11 cellular contexts compared by ENCODE assay signal in genomic region chr14:64801800-64802199, GRCh38.
DNase-seq lines count a peak whose midpoint lies in the region; ATAC-seq and TF ChIP-seq lines count a peak whose summit lies in the region.
"Had no signal": no experiment of that assay in that cellular context is flagged by ENCODE, and none has a peak within 500 bp of the region (broad histone marks: within the 10 kb centered on the region; RNA-seq: fewer than 3 reads in every experiment).

No MANE protein-coding gene starts in this region.

- H3K14ac ChIP-seq in IMR-90 (replicated peaks; ENCODE audit: low read depth, low read length): no peak overlapping the region

- peak; percentile 66 for TF ChIP-seq RAD21 in IMR-90 (IDR thresholded peaks at IDR 0.05; ENCODE audit: low read length)

- no peak overlapping the region for H4K5ac ChIP-seq in IMR-90 (ENCODE audit: low read depth, low read length)

- TF ChIP-seq CTCF in IMR-90 (conservative IDR thresholded peaks at IDR 0.05; ENCODE audit: low read depth, low read length) (peak; percentile 57), brain microvascular endothelial cell (IDR thresholded peaks at IDR 0.05; ENCODE audit: low read depth, low read length, missing control alignments) (peak; percentile 73), neural crest cell (conservative IDR thresholded peaks at IDR 0.05) (peak; percentile 51)

- no peaks in the 10 kb centered on the region for H3K9me3 ChIP-seq in IMR-90 (ENCODE audit: control insufficient read depth, insufficient read depth, low read length)
- H3K9me3 ChIP-seq: BLaER1 treated with 17β-estradiol and CSF1 and Interleukin-3, amounts not matched to agents 10 nM and 100 nM had no signal

- ATAC-seq in IMR-90 (ENCODE audit: low read depth): peak; percentile 19; the same call in 1 of the 2 replicates

- CTCF ChIA-PET in IMR-90 (lab: Yijun Ruan, JAX): interaction anchor here (0.5 to 2.6 kb wide), 5 partner anchors 22 to 99 kb away, joined by 3 to 22 read pairs (median 3); no protein-coding TSS in a partner anchor

- H3K4me3 ChIP-seq in IMR-90 (ENCODE audit: insufficient read depth, low read depth, low read length): no peak overlapping the region
- H3K4me3 ChIP-seq in brain microvascular endothelial cell (ENCODE audit: low read depth, low read length): no peak overlapping the region
- H3K4me3 ChIP-seq: BLaER1 treated with 17β-estradiol and CSF1 and Interleukin-3, amounts not matched to agents 10 nM and 100 nM had no signal

- no peak overlapping the region for H3K27ac Mint-ChIP-seq in neural crest cell (ENCODE audit: unreplicated experiment)
- H3K27ac Mint-ChIP-seq: dendritic cell treated with granulocyte-macrophage colony-stimulating factor and Interleukin-4, amounts not matched to agents 40 ng/mL and 50 ng/mL, for 4 days had no signal

- no peak overlapping the region for H3K4me2 ChIP-seq in IMR-90 (ENCODE audit: low read depth, low read length)
- H3K4me2 ChIP-seq: BLaER1 treated with 17β-estradiol and CSF1 and Interleukin-3, amounts not matched to agents 10 nM and 100 nM had no signal

- no CpG with 5 or more reads among the region's 1 CpG for WGBS in IMR-90 (ENCODE audit: extremely low coverage in 2 of 2, insufficient read length in 1 of 2), 2 experiments

- H4K8ac ChIP-seq in IMR-90 (ENCODE audit: low read depth in 2 of 2, low read length in 2 of 2): no peak overlapping the region

- H3K27ac ChIP-seq in IMR-90 (ENCODE audit: insufficient read depth, low read length): no peak overlapping the region
- H3K27ac ChIP-seq in brain microvascular endothelial cell: no peak overlapping the region
- H3K27ac ChIP-seq: BLaER1 treated with 17β-estradiol and CSF1 and Interleukin-3, amounts not matched to agents 10 nM and 100 nM had no signal

- no peak overlapping the region for H2AK9ac ChIP-seq in IMR-90 (replicated peaks; ENCODE audit: low read depth, low read length, poor library complexity)

- no peak overlapping the region for H3K4ac ChIP-seq in IMR-90 (ENCODE audit: low read depth, low read length)

- no peak overlapping the region for H4K91ac ChIP-seq in IMR-90 (ENCODE audit: insufficient read depth, low read depth, low read length)

- H3K9me1 ChIP-seq in IMR-90 (ENCODE audit: insufficient read depth, low read length): peaks cover 11% of the 10 kb centered on the region

- H3K23ac ChIP-seq in IMR-90 (ENCODE audit: low read depth, low read length): no peak overlapping the region

- no peaks in the 10 kb centered on the region for H3K36me3 Mint-ChIP-seq in neural crest cell (ENCODE audit: low read depth)

- dilution Hi-C loops in IMR-90 (cut with HindIII; ENCODE audit: low sequenced_read_pairs, unreplicated experiment): no loop called here

- peaks cover 13% of the 10 kb centered on the region for H3K27me3 ChIP-seq in IMR-90 (ENCODE audit: control insufficient read depth, insufficient read depth, low read length)
- H3K27me3 ChIP-seq in brain microvascular endothelial cell (replicated peaks): no peaks in the 10 kb centered on the region
- H3K27me3 ChIP-seq: BLaER1 treated with 17β-estradiol and CSF1 and Interleukin-3, amounts not matched to agents 10 nM and 100 nM had no signal

- no TSS peak for BruUV-seq in IMR-90 (replicated peaks; lab: Mats Ljungman, UMichigan)

- H3K56ac ChIP-seq in IMR-90 (ENCODE audit: extremely low read depth, insufficient read depth, low read length): no peak overlapping the region

- H3K4me3 Mint-ChIP-seq in neural crest cell: no peak overlapping the region
- H3K4me3 Mint-ChIP-seq: dendritic cell treated with granulocyte-macrophage colony-stimulating factor and Interleukin-4, amounts not matched to agents 40 ng/mL and 50 ng/mL, for 4 days had no signal

- no peak overlapping the region for H2BK15ac ChIP-seq in IMR-90 (ENCODE audit: low read depth, low read length)

- no peak overlapping the region for H2AFZ ChIP-seq in IMR-90 (replicated peaks; ENCODE audit: low read length, poor library complexity)

- no peaks in the 10 kb centered on the region for H3K79me1 ChIP-seq in IMR-90 (ENCODE audit: low read depth in 1 of 2, low read length in 2 of 2)

- DNase-seq in NCI-H1417 (lab: John Stamatoyannopoulos, UW): peak in 2 of 3 experiments; percentile 12 to 37
- no peak for DNase-seq in NCI-H1417 treated with DMSO at 0.1 percent for 48 hours (lab: John Stamatoyannopoulos, UW)
- DNase-seq in IMR-90: peak; percentile 17
- peak; percentile 36 for DNase-seq in brain microvascular endothelial cell
- peak; percentile 45 for DNase-seq in neural crest cell (ENCODE audit: low read depth, low spot score)
- DNase-seq in stimulated activated CD4-positive, alpha-beta T cell treated with anti-CD3 and anti-CD28 coated beads, Interleukin-4, amount 100 ng/mL, for 1 hour: no peak
- DNase-seq in MV-4-11 (lab: John Stamatoyannopoulos, UW): no peak
- no peak for DNase-seq in activated effector memory CD4-positive, alpha-beta T cell treated with anti-CD3 and anti-CD28 coated beads, Interleukin-2, amount 50 U/mL, for 16 hours
- DNase-seq: T-helper 1 cell had no signal

- H2AK5ac ChIP-seq in IMR-90 (ENCODE audit: low read depth, low read length): peak overlapping the region; percentile 45; the same call in 1 of the 2 replicates

- in situ Hi-C loops in IMR-90 (cut with MboI; ENCODE audit: low sequenced_read_pairs) (no loop called here), brain microvascular endothelial cell (cut with HindIII; ENCODE audit: low pct_ligation_motif_present, low sequenced_read_pairs) (no loop called here)

- peaks cover 9% of the 10 kb centered on the region for H3K4me1 ChIP-seq in IMR-90 (ENCODE audit: control insufficient read depth, insufficient read depth, low read length)

- H2BK120ac ChIP-seq in IMR-90 (ENCODE audit: low read depth, low read length): no peak overlapping the region

- TF ChIP-seq POLR2A in IMR-90 (IDR thresholded peaks at IDR 0.05; ENCODE audit: low read depth, low read length): no peak

- H3K4me1 Mint-ChIP-seq in neural crest cell: peaks cover 3% of the 10 kb centered on the region

- no peak overlapping the region for H2BK20ac ChIP-seq in IMR-90 (ENCODE audit: low read depth, low read length)

- H4K20me1 ChIP-seq in IMR-90 (ENCODE audit: insufficient read depth, low read length): no peaks in the 10 kb centered on the region
- H4K20me1 ChIP-seq: BLaER1 treated with 17β-estradiol and CSF1 and Interleukin-3, amounts not matched to agents 10 nM and 100 nM had no signal

- H3K9ac ChIP-seq in IMR-90 (ENCODE audit: low read depth, low read length): no peak overlapping the region
- H3K9ac ChIP-seq: BLaER1 treated with 17β-estradiol and CSF1 and Interleukin-3, amounts not matched to agents 10 nM and 100 nM had no signal

- no peaks in the 10 kb centered on the region for H3K9me3 Mint-ChIP-seq in neural crest cell
- H3K9me3 Mint-ChIP-seq: dendritic cell treated with granulocyte-macrophage colony-stimulating factor and Interleukin-4, amounts not matched to agents 40 ng/mL and 50 ng/mL, for 4 days had no signal

- no peak overlapping the region for H3K18ac ChIP-seq in IMR-90 (ENCODE audit: low read depth, low read length)

- H3K27me3 Mint-ChIP-seq in neural crest cell (ENCODE audit: low read depth): no peaks in the 10 kb centered on the region

- no peaks in the 10 kb centered on the region for H3K36me3 ChIP-seq in IMR-90 (ENCODE audit: control insufficient read depth, insufficient read depth, low read length)
- H3K36me3 ChIP-seq in brain microvascular endothelial cell (replicated peaks): no peaks in the 10 kb centered on the region
- H3K36me3 ChIP-seq: BLaER1 treated with 17β-estradiol and CSF1 and Interleukin-3, amounts not matched to agents 10 nM and 100 nM had no signal

- POLR2A ChIA-PET in IMR-90 (lab: Charles Lee; ENCODE audit: unreplicated experiment): no interaction called here

- H2BK5ac ChIP-seq in IMR-90 (ENCODE audit: low read depth, low read length, poor library complexity, severe bottlenecking): no peak overlapping the region

- intact Hi-C loops in IMR-90 (cut with micrococcal nuclease): no loop called here

TF ChIP-seq in IMR-90, 13 proteins besides CTCF, POLR2A, EP300 and RAD21:
- TF ChIP-seq FOS (IDR thresholded peaks at IDR 0.05; ENCODE audit: low read depth, low read length): no peak
- no peak for TF ChIP-seq NFE2L2 (IDR thresholded peaks at IDR 0.05; ENCODE audit: low read depth, low read length)
- no peak for TF ChIP-seq USF2 (IDR thresholded peaks at IDR 0.05; ENCODE audit: low read depth, low read length)
- peak; percentile 52 for TF ChIP-seq SMC3 (IDR thresholded peaks at IDR 0.05; ENCODE audit: low read depth, low read length)
- TF ChIP-seq BHLHE40 (IDR thresholded peaks at IDR 0.05; ENCODE audit: low read depth, low read length): no peak
- TF ChIP-seq MAZ (IDR thresholded peaks at IDR 0.05; ENCODE audit: borderline replicate concordance, low read depth, low read length): no peak
- TF ChIP-seq RFX5 (IDR thresholded peaks at IDR 0.05; ENCODE audit: low read depth, low read length): no peak
- no peak for TF ChIP-seq CHD1 (IDR thresholded peaks at IDR 0.05; ENCODE audit: low read depth, low read length)
- TF ChIP-seq CEBPB (IDR thresholded peaks at IDR 0.05; ENCODE audit: low read depth, low read length): no peak

Comparison
In these comparisons a context has a peak if more than half of its experiments do, and no peak if none do; other contexts are left out.
1. DNase-seq: peak in NCI-H1417 (2 of 3), IMR-90 (single experiment), brain microvascular endothelial cell (single experiment) and neural crest cell (single experiment); none in NCI-H1417 treated with DMSO at 0.1 percent for 48 hours (single experiment), stimulated activated CD4-positive, alpha-beta T cell treated with anti-CD3 and anti-CD28 coated beads, Interleukin-4, amount 100 ng/mL, for 1 hour (single experiment), MV-4-11 (single experiment) and activated effector memory CD4-positive, alpha-beta T cell treated with anti-CD3 and anti-CD28 coated beads, Interleukin-2, amount 50 U/mL, for 16 hours (single experiment).
2. Peak in every context shown above with its lines, with median percentiles within 50 percentile points of each other: CTCF ChIP-seq.